In the genomic region with DNA sequence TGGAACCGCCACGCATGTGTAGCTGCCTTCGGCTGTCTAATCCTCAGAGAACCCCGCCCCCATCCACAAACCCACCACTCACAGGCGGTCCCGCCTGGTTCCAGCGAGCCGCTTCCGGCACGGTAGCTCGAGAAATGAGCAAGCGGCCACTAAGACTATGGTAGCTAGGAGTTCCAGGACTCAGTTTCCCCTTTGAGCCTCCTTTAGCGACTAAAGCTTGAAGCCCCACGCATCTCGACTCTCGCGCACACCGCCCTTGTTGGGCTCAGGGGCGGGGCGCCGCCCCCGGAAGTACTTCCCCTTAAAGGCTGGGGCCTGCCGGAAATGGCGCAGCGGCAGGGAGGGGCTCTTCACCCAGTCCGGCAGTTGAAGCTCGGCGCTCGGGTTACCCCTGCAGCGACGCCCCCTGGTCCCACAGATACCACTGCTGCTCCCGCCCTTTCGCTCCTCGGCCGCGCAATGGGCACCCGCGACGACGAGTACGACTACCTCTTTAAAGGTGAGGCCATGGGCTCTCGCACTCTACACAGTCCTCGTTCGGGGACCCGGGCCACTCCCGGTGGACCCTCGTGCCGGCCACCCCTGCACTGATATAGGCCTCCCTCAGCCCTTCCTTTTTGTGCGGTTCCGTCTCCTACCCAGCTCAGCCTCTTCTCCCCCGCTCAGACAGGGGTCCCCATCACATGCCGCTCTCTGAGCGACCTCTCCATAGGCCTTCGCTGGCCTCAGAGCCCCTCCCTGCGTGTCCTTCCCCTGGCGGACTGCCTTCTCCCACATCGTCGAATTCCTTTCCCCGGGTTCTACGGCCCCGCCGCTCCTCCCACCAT, we compare ENCODE assay signal across 7 cellular contexts. TPM values are rescaled to one million over a fixed set of nuclear protein-coding genes. Genes with fewer than 3 reads are reported as not detected.
DNase-seq lines count a peak whose midpoint lies in the region; ATAC-seq, FAIRE-seq and TF ChIP-seq lines count a peak whose summit lies in the region.

A gene (plus strand): TSS at position 365 of the 827 bp plus-strand sequence. CDS start 95 bp downstream, at position 460.

- no peaks in the 10 kb centered on the region for H3K9me3 ChIP-seq in hepatocyte (ENCODE audit: low read depth)

- WGBS in hepatocyte (ENCODE audit: low lambda C conversion rate, missing lambda C conversion rate), result under 1% methylated on average over 56 of the region's 62 CpGs

- no peaks in the 10 kb centered on the region for H3K27me3 ChIP-seq in hepatocyte

- peaks cover 47% of the 10 kb centered on the region for H3K79me2 ChIP-seq in hepatocyte

- peak within 1 kb of the TSS; percentile 55 for H2AFZ ChIP-seq in hepatocyte

- peaks cover 33% of the 10 kb centered on the region for H4K20me1 ChIP-seq in hepatocyte (ENCODE audit: insufficient read depth, poor library complexity, severe bottlenecking)

- no peaks in the 10 kb centered on the region for H3K9me2 ChIP-seq in hepatocyte (replicated peaks; ENCODE audit: insufficient read depth)

- H3K4me3 ChIP-seq in astrocyte of the cerebellum (ENCODE audit: low read depth, low read length), result peak within 1 kb of the TSS; percentile 98
- H3K4me3 ChIP-seq in hepatocyte, result peak within 1 kb of the TSS; percentile 77

- TF ChIP-seq CTCF in astrocyte of the cerebellum (IDR thresholded peaks at IDR 0.05; ENCODE audit: low read depth, low read length, missing control alignments), result peak; percentile 35
- peak; percentile 49 for TF ChIP-seq CTCF in hepatocyte (IDR thresholded peaks at IDR 0.05; ENCODE audit: poor library complexity)

- in situ Hi-C loops in astrocyte of the cerebellum (cut with HindIII; ENCODE audit: low sequenced_read_pairs), result loop anchor here (25.0 kb wide), 1 partner anchor 232 kb away; no protein-coding TSS in a partner anchor

- ATAC-seq in HG02981 (IDR thresholded peaks at IDR 0.05; ENCODE audit: unreplicated experiment), result peak; percentile 92

- H3K4me1 ChIP-seq in hepatocyte (ENCODE audit: insufficient read depth), result no peaks in the 10 kb centered on the region

- peak within 1 kb of the TSS; percentile 77 for H3K4me2 ChIP-seq in hepatocyte

- peak within 1 kb of the TSS; percentile 96 for H3K27ac ChIP-seq in hepatocyte

- DNase-seq in GM18507 (ENCODE audit: extremely low spot score, insufficient read length, low read depth) (peak; percentile 86), NCI-H2029 (lab: John Stamatoyannopoulos, UW) (peak; percentile 72), T-helper 22 cell (ENCODE audit: low read depth) (peak; percentile 91), astrocyte of the cerebellum (ENCODE audit: low read depth) (peak; percentile 89), hepatocyte (ENCODE audit: low spot score) (peak; percentile 99), retina (peak; percentile 100)

- FAIRE-seq in GM18507 (lab: Jason Lieb, UNC), result peak; percentile 93

- no peaks in the 10 kb centered on the region for H3K36me3 ChIP-seq in hepatocyte (replicated peaks; ENCODE audit: insufficient read depth, low read depth)

RNA-seq across cellular contexts. Expression of the gene that starts here (rescaled TPM):
- 306 and 309 TPM in 2 replicates for total RNA-seq in hepatocyte
- 247 and 248 TPM in 2 replicates for polyA plus RNA-seq in hepatocyte

Comparison
In these comparisons a context has a peak if more than half of its experiments do, and no peak if none do; other contexts are left out.
1. Peak in every context shown above with its lines: DNase-seq, ATAC-seq, H3K4me3 ChIP-seq and H3K27ac ChIP-seq.